2 cellular contexts compared by ENCODE assay signal in the genomic region with DNA sequence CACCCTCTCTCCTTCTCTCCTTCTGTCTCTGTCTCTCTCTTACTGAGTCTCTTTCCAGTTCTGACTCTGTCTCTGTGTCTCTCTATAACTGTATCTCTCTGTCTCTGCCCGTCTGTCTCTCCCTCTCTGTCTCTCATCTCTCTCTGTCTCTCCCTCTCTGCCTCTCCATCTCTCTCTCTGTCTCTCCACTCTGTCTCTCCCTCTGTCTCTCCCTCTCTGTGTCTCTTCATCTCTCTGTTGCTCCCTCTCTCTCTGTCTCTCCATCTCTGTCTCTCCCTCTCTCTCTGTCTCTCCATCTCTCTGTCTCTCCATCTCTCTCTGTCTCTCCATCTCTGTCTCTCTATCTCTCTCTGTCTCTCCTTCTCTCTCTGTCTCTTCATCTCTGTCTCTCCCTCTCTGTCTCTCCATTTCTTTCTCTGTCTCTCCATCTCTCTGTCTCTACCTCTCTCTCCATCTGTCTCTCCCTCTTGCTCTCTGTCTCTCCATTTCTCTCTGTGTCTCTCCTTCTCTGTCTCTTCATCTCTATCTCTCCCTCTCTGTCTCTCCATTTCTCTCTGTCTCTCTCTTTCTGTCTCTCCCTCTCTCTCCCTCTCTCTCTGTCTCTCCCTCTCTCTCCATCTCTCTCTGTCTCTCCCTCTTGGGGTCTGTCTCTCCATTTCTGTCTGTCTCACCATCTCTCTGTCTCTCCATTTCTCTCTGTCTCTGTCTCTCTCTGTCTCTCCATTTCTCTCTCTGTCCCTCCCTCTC.
TF ChIP-seq lines count a peak whose summit lies in the region.

No MANE protein-coding gene starts in this region.

TF ChIP-seq in HepG2, 621 proteins besides CTCF, POLR2A, EP300 and RAD21:
- peak; percentile 60; the same call in 1 of the 2 replicates for TF ChIP-seq EZH2 (conservative IDR thresholded peaks at IDR 0.05; ENCODE audit: low read depth, low read length)
- TF ChIP-seq RAD51 (IDR thresholded peaks at IDR 0.05; ENCODE audit: borderline replicate concordance): peak; percentile 5; the same call in 1 of the 2 replicates
- TF ChIP-seq, protein P1, sequence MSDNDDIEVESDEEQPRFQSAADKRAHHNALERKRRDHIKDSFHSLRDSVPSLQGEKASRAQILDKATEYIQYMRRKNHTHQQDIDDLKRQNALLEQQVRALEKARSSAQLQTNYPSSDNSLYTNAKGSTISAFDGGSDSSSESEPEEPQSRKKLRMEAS (IDR thresholded peaks at IDR 0.05): no peak
TF ChIP-seq in HepG2: peak in this region for 2.

TF ChIP-seq in K562, 482 proteins besides CTCF, POLR2A, EP300 and RAD21:
- TF ChIP-seq ZNF263 (CRISPR knock-in tag; IDR thresholded peaks at IDR 0.05; ENCODE audit: borderline replicate concordance) (peak; percentile 22; the same call in 1 of the 2 replicates), ZNF766 (CRISPR knock-in tag; conservative IDR thresholded peaks at IDR 0.05) (no peak), CC2D1A (IDR thresholded peaks at IDR 0.05) (0 out of 2 replicates have a peak, but pooled peaks have one; percentile 39), DPF2 (IDR thresholded peaks at IDR 0.05) (0 out of 2 replicates have a peak, but pooled peaks have one; percentile 17)
- TF ChIP-seq, protein P2, sequence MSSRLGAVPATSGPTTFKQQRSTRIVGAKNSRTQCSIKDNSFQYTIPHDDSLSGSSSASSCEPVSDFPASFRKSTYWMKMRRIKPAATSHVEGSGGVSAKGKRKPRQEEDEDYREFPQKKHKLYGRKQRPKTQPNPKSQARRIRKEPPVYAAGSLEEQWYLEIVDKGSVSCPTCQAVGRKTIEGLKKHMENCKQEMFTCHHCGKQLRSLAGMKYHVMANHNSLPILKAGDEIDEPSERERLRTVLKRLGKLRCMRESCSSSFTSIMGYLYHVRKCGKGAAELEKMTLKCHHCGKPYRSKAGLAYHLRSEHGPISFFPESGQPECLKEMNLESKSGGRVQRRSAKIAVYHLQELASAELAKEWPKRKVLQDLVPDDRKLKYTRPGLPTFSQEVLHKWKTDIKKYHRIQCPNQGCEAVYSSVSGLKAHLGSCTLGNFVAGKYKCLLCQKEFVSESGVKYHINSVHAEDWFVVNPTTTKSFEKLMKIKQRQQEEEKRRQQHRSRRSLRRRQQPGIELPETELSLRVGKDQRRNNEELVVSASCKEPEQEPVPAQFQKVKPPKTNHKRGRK (tag; IDR thresholded peaks at IDR 0.05): peak; percentile 66
TF ChIP-seq in K562: peak in this region for 4.
